ENCODE assay signal across 9 cellular contexts in the genomic region with DNA sequence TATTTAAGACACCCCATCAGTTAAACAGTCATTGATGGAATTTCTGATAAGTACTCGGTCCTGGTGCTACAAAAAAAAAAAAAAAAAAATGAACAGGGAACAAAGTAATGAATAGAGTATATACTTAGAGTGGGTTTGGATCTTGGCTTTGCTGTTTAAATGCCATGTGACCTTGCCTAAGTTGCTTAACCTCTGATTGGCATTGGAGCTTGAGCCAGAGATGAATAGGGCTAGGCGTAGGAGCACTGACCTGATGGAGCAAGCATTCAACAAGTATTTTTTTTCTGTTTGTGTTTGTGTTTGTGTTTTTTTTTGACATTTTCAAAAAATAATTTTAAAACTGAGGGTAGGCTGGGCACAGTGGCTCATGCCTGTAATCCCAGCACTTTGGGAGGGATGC. TPM values are rescaled to one million over a fixed set of nuclear protein-coding genes. Genes with fewer than 3 reads are reported as not detected.
"Had no signal": no experiment of that assay in that cellular context is flagged by ENCODE, and none has a peak within 500 bp of the region (broad histone marks: within the 10 kb centered on the region; RNA-seq: fewer than 3 reads in every experiment).

No MANE protein-coding gene starts in this region.

RNA-seq across cellular contexts. Expression of gene FABP2, which starts 37.9 kb away (rescaled TPM):
- total RNA-seq: OCI-LY7, PC-3, PC-9, Right ventricle myocardium inferior, RPMI7951, SJCRH30, SJSA1, SK-MEL-5 had no signal
- polyA plus RNA-seq: SK-N-SH had no signal
